In the genomic region with DNA sequence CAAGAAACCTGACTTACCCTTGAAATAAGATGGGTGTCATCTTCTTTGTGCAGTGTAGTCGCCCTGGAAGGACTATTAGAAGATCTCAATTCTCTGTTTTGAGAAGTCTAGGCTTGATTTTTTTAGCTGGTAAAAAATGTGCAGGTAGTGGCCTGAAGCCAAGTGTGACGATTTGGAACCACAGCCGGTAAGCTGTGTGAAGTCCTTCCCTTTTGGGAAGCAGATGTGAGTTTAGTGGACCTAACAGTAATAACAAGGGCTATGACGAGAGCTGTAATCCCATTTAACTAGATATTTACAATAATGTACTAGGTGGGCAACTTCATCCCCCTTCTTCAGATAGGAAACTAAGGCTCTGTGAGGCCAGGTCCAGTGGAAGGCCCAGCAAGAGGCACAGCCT, we compare ENCODE assay signal across 14 cellular contexts.
DNase-seq lines count a peak whose midpoint lies in the region; ATAC-seq and TF ChIP-seq lines count a peak whose summit lies in the region.
"Had no signal": no experiment of that assay in that cellular context is flagged by ENCODE, and none has a peak within 500 bp of the region (broad histone marks: within the 10 kb centered on the region; RNA-seq: fewer than 3 reads in every experiment).

No MANE protein-coding gene starts in this region.

- WGBS in right cardiac atrium = 55% methylated on average over 4 of the region's 4 CpGs

- peak overlapping the region; percentile 67 for H3K27ac Mint-ChIP-seq in progenitor cell of endocrine pancreas
- H3K27ac Mint-ChIP-seq in activated CD4-positive, alpha-beta memory T cell treated with anti-CD3 and anti-CD28 coated beads, Interleukin-2, amount 10 ng/mL, durations not matched to agents 7 days and 5 days = no peak overlapping the region
- H3K27ac Mint-ChIP-seq: activated naive CD8-positive, alpha-beta T cell treated with anti-CD3 and anti-CD28 coated beads, Interleukin-2, amount 10 ng/mL, durations not matched to agents 7 days and 5 days; T-cell had no signal

- peak overlapping the region; percentile 90 for H3K27ac ChIP-seq in SJCRH30
- H3K27ac ChIP-seq in right cardiac atrium (ENCODE audit: low read length) = peak overlapping the region; percentile 36

- no peaks in the 10 kb centered on the region for H3K36me3 ChIP-seq in SJCRH30

- TF ChIP-seq CTCF in progenitor cell of endocrine pancreas (IDR thresholded peaks at IDR 0.05; ENCODE audit: unreplicated experiment) = no peak

- H3K36me3 Mint-ChIP-seq in progenitor cell of endocrine pancreas (ENCODE audit: insufficient read depth) = peaks cover 9% of the 10 kb centered on the region
- H3K36me3 Mint-ChIP-seq in activated CD4-positive, alpha-beta memory T cell treated with anti-CD3 and anti-CD28 coated beads, Interleukin-2, amount 10 ng/mL, durations not matched to agents 7 days and 5 days (ENCODE audit: low read depth) = no peaks in the 10 kb centered on the region
- H3K36me3 Mint-ChIP-seq: activated naive CD8-positive, alpha-beta T cell treated with anti-CD3 and anti-CD28 coated beads, Interleukin-2, amount 10 ng/mL, durations not matched to agents 7 days and 5 days; T-cell had no signal

- no peaks in the 10 kb centered on the region for H3K27me3 Mint-ChIP-seq in progenitor cell of endocrine pancreas
- peaks cover 1% of the 10 kb centered on the region for H3K27me3 Mint-ChIP-seq in activated CD4-positive, alpha-beta memory T cell treated with anti-CD3 and anti-CD28 coated beads, Interleukin-2, amount 10 ng/mL, durations not matched to agents 7 days and 5 days
- H3K27me3 Mint-ChIP-seq: activated naive CD8-positive, alpha-beta T cell treated with anti-CD3 and anti-CD28 coated beads, Interleukin-2, amount 10 ng/mL, durations not matched to agents 7 days and 5 days; T-cell had no signal

- no peaks in the 10 kb centered on the region for H3K9me3 ChIP-seq in SJCRH30 (replicated peaks)
- H3K9me3 ChIP-seq in right cardiac atrium (ENCODE audit: control insufficient read depth, low read length) = no peaks in the 10 kb centered on the region

- DNase-seq in DMS 273 treated with DMSO at 0.1 percent for 48 hours (lab: John Stamatoyannopoulos, UW) (peak; percentile 0), SJCRH30 (peak; percentile 37 to 66), right cardiac atrium (no peak), progenitor cell of endocrine pancreas (ENCODE audit: low spot score, unreplicated experiment) (no peak), T-helper 2 cell (no peak)
- DNase-seq in activated CD4-positive, alpha-beta memory T cell treated with anti-CD3 and anti-CD28 coated beads, Interleukin-2, amount 10 ng/mL, durations not matched to agents 7 days and 5 days = no peak
- no peak for DNase-seq in stimulated activated CD8-positive, alpha-beta memory T cell treated with anti-CD3 and anti-CD28 coated beads, Interleukin-4, amount 100 ng/mL, for 48 hours
- no peak for DNase-seq in activated CD4-positive, CD25-positive, alpha-beta regulatory T cell treated with anti-CD3 and anti-CD28 coated beads, Interleukin-2, amount 50 U/mL, for 72 hours
- DNase-seq: activated CD4-positive, alpha-beta T cell treated with anti-CD3 and anti-CD28 coated beads for 1 hour; activated naive CD8-positive, alpha-beta T cell treated with anti-CD3 and anti-CD28 coated beads, Interleukin-2, amount 10 ng/mL, durations not matched to agents 7 days and 5 days; DND-41; H7; PC-3; T-cell had no signal

- CTCF ChIA-PET in activated CD4-positive, alpha-beta memory T cell treated with anti-CD3 and anti-CD28 coated beads, Interleukin-2, amount 10 ng/mL, durations not matched to agents 7 days and 5 days (lab: Charles Lee) = no interaction called here

- H3K9me3 Mint-ChIP-seq in progenitor cell of endocrine pancreas (ENCODE audit: low read depth) = no peaks in the 10 kb centered on the region
- no peaks in the 10 kb centered on the region for H3K9me3 Mint-ChIP-seq in activated CD4-positive, alpha-beta memory T cell treated with anti-CD3 and anti-CD28 coated beads, Interleukin-2, amount 10 ng/mL, durations not matched to agents 7 days and 5 days
- H3K9me3 Mint-ChIP-seq: activated naive CD8-positive, alpha-beta T cell treated with anti-CD3 and anti-CD28 coated beads, Interleukin-2, amount 10 ng/mL, durations not matched to agents 7 days and 5 days; T-cell had no signal

- intact Hi-C loops in right cardiac atrium (cut with DNase I) = no loop called here

- H3K27me3 ChIP-seq in SJCRH30 = no peaks in the 10 kb centered on the region
- H3K27me3 ChIP-seq in right cardiac atrium (ENCODE audit: control insufficient read depth, insufficient read depth) = no peaks in the 10 kb centered on the region

- H3K4me1 Mint-ChIP-seq in progenitor cell of endocrine pancreas (ENCODE audit: low read depth) = peaks cover 65% of the 10 kb centered on the region
- no peaks in the 10 kb centered on the region for H3K4me1 Mint-ChIP-seq in activated CD4-positive, alpha-beta memory T cell treated with anti-CD3 and anti-CD28 coated beads, Interleukin-2, amount 10 ng/mL, durations not matched to agents 7 days and 5 days
- H3K4me1 Mint-ChIP-seq: activated naive CD8-positive, alpha-beta T cell treated with anti-CD3 and anti-CD28 coated beads, Interleukin-2, amount 10 ng/mL, durations not matched to agents 7 days and 5 days; T-cell had no signal

- no peak for ATAC-seq in right cardiac atrium
- ATAC-seq: PC-3, T-cell had no signal

- no peak overlapping the region for H3K4me3 Mint-ChIP-seq in progenitor cell of endocrine pancreas (ENCODE audit: low read depth)
- H3K4me3 Mint-ChIP-seq in activated CD4-positive, alpha-beta memory T cell treated with anti-CD3 and anti-CD28 coated beads, Interleukin-2, amount 10 ng/mL, durations not matched to agents 7 days and 5 days = no peak overlapping the region
- H3K4me3 Mint-ChIP-seq: activated naive CD8-positive, alpha-beta T cell treated with anti-CD3 and anti-CD28 coated beads, Interleukin-2, amount 10 ng/mL, durations not matched to agents 7 days and 5 days; T-cell had no signal

- POLR2A ChIA-PET in activated CD4-positive, alpha-beta memory T cell treated with anti-CD3 and anti-CD28 coated beads, Interleukin-2, amount 10 ng/mL, durations not matched to agents 7 days and 5 days (lab: Charles Lee) = no interaction called here

- H3K4me3 ChIP-seq in SJCRH30 (peak overlapping the region; percentile 2), right cardiac atrium (ENCODE audit: low read length) (no peak overlapping the region)

- peaks cover 35% of the 10 kb centered on the region for H3K4me1 ChIP-seq in SJCRH30
- H3K4me1 ChIP-seq in right cardiac atrium (ENCODE audit: control insufficient read depth, insufficient read depth, low read length) = peaks cover 3% of the 10 kb centered on the region

Comparison
In these comparisons a context has a peak if more than half of its experiments do, and no peak if none do; other contexts are left out.
1. DNase-seq: peak in DMS 273 treated with DMSO at 0.1 percent for 48 hours (single experiment) and SJCRH30 (2 of 2); none in right cardiac atrium (0 of 3), progenitor cell of endocrine pancreas (single experiment), activated CD4-positive, alpha-beta memory T cell treated with anti-CD3 and anti-CD28 coated beads, Interleukin-2, amount 10 ng/mL, durations not matched to agents 7 days and 5 days (single experiment), T-helper 2 cell (0 of 5), stimulated activated CD8-positive, alpha-beta memory T cell treated with anti-CD3 and anti-CD28 coated beads, Interleukin-4, amount 100 ng/mL, for 48 hours (single experiment) and activated CD4-positive, CD25-positive, alpha-beta regulatory T cell treated with anti-CD3 and anti-CD28 coated beads, Interleukin-2, amount 50 U/mL, for 72 hours (single experiment).